In the genomic region with DNA sequence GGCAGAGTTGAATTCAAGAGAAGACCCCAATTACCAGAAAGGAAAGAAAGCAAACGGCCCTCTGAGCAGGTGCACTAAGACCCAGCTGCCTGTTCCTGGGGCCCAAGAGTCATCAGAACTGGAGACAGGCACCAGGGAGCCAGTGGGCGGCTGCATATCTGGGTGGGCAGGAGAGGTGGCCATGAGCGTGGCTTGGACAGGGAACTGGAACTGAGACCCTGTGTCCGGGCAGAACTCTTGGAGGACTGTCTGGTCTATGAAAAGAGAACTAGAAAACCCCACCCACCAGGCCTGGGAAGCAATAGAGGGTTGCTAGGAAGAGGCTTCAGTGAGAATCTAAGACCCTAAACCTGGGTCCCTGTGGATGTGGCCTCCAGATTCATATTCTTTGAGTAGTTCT, we compare ENCODE assay signal across 11 cellular contexts.
DNase-seq lines count a peak whose midpoint lies in the region; ATAC-seq and TF ChIP-seq lines count a peak whose summit lies in the region.
"Had no signal": no experiment of that assay in that cellular context is flagged by ENCODE, and none has a peak within 500 bp of the region (broad histone marks: within the 10 kb centered on the region; RNA-seq: fewer than 3 reads in every experiment).

No MANE protein-coding gene starts in this region.

- H3K27ac Mint-ChIP-seq in natural killer cell = peak overlapping the region; percentile 16 to 84
- peak overlapping the region in 1 of 2 donors; percentile 57 for H3K27ac Mint-ChIP-seq in natural killer cell treated with Interleukin-12 subunit alpha and Interleukin-12 subunit beta and Interleukin-15 and Interleukin-18, amount 100 ng/mL, for 72 hours
- H3K27ac Mint-ChIP-seq in T-helper 17 cell = peak overlapping the region; percentile 54

- peaks cover 0 to 4% of the 10 kb centered on the region in 2 donors for H3K9me3 Mint-ChIP-seq in natural killer cell
- peaks cover 4% of the 10 kb centered on the region for H3K9me3 Mint-ChIP-seq in natural killer cell treated with Interleukin-12 subunit alpha and Interleukin-12 subunit beta and Interleukin-15 and Interleukin-18, amount 100 ng/mL, for 72 hours

- no peaks in the 10 kb centered on the region for H3K36me3 ChIP-seq in mucosa of descending colon (ENCODE audit: low read depth)
- H3K36me3 ChIP-seq: breast epithelium had no signal

- TF ChIP-seq CTCF in natural killer cell (IDR thresholded peaks at IDR 0.05) (no peak), mucosa of descending colon (IDR thresholded peaks at IDR 0.05) (no peak)

- ATAC-seq in natural killer cell (no peak), T-helper 17 cell (no peak), mucosa of descending colon (peak; percentile 16), GM19397 (IDR thresholded peaks at IDR 0.05; ENCODE audit: unreplicated experiment) (no peak)
- ATAC-seq in natural killer cell treated with Interleukin-12 subunit alpha and Interleukin-12 subunit beta and Interleukin-15 and Interleukin-18, amount 100 ng/mL, for 72 hours = no peak

- H3K4me3 ChIP-seq in mucosa of descending colon = no peak overlapping the region
- H3K4me3 ChIP-seq: breast epithelium had no signal

- H3K9me3 ChIP-seq in T-helper 17 cell (ENCODE audit: control insufficient read depth, low read length, poor library complexity, severe bottlenecking) (no peaks in the 10 kb centered on the region), mucosa of descending colon (no peaks in the 10 kb centered on the region)

- H3K4me1 Mint-ChIP-seq in natural killer cell = peaks cover 59 to 62% of the 10 kb centered on the region in 2 donors
- H3K4me1 Mint-ChIP-seq in natural killer cell treated with Interleukin-12 subunit alpha and Interleukin-12 subunit beta and Interleukin-15 and Interleukin-18, amount 100 ng/mL, for 72 hours (ENCODE audit: low read depth in 2 of 2) = peaks cover 42 to 45% of the 10 kb centered on the region in 2 donors
- peaks cover 47% of the 10 kb centered on the region for H3K4me1 Mint-ChIP-seq in T-helper 17 cell

- peak overlapping the region; percentile 30 for H3K4me3 Mint-ChIP-seq in natural killer cell
- no peak overlapping the region for H3K4me3 Mint-ChIP-seq in natural killer cell treated with Interleukin-12 subunit alpha and Interleukin-12 subunit beta and Interleukin-15 and Interleukin-18, amount 100 ng/mL, for 72 hours
- no peak overlapping the region for H3K4me3 Mint-ChIP-seq in T-helper 17 cell

- H3K27me3 Mint-ChIP-seq in natural killer cell (ENCODE audit: low read depth in 2 of 2) (no peaks in the 10 kb centered on the region), T-helper 17 cell (no peaks in the 10 kb centered on the region)
- H3K27me3 Mint-ChIP-seq in natural killer cell treated with Interleukin-12 subunit alpha and Interleukin-12 subunit beta and Interleukin-15 and Interleukin-18, amount 100 ng/mL, for 72 hours = peaks cover 0 to 8% of the 10 kb centered on the region in 2 donors

- H3K36me3 Mint-ChIP-seq in natural killer cell = peaks cover 8% of the 10 kb centered on the region
- H3K36me3 Mint-ChIP-seq in natural killer cell treated with Interleukin-12 subunit alpha and Interleukin-12 subunit beta and Interleukin-15 and Interleukin-18, amount 100 ng/mL, for 72 hours = peaks cover 8% of the 10 kb centered on the region
- no peaks in the 10 kb centered on the region for H3K36me3 Mint-ChIP-seq in T-helper 17 cell (ENCODE audit: low read depth)

- intact Hi-C loops in natural killer cell (cut with micrococcal nuclease) = no loop called here
- intact Hi-C loops in mucosa of descending colon (cut with DNase I, micrococcal nuclease) = no loop called here

- H3K4me1 ChIP-seq in mucosa of descending colon (ENCODE audit: low read depth) = no peaks in the 10 kb centered on the region
- H3K4me1 ChIP-seq: breast epithelium had no signal

- DNase-seq in natural killer cell (no peak), T-helper 17 cell (no peak), mucosa of descending colon (no peak), 8988T (no peak), hepatic stellate cell (ENCODE audit: low spot score) (no peak), islet precursor cell (no peak)
- DNase-seq in natural killer cell treated with Interleukin-12 subunit alpha and Interleukin-12 subunit beta and Interleukin-15 and Interleukin-18, amount 100 ng/mL, for 72 hours (ENCODE audit: low spot score) = no peak
- DNase-seq: NCI-H1105 treated with DMSO at 0.1 percent for 48 hours, small intestine had no signal
